12 cellular contexts compared by ENCODE assay signal in the genomic region with DNA sequence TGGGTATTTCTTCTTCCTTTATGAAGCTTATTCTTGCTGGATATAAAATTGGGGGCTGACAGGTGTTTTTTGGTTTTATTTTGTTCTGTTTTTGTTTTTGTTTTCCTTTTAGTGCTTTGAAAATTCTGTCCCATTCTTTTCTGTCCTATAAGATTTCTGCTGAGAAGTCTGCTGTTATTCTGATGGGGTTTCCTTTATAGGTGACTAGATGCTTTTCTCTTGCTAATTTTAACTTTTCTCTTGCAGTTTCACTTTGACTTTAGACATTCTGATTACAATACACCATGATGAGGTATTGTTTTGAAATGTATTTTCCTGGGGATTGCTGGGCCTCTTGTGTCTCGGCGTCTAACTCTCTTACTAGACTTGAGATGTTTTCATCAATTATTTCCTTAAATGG. TPM values are rescaled to one million over a fixed set of nuclear protein-coding genes. Genes with fewer than 3 reads are reported as not detected.
DNase-seq lines count a peak whose midpoint lies in the region; ATAC-seq and TF ChIP-seq lines count a peak whose summit lies in the region.
"Had no signal": no experiment of that assay in that cellular context is flagged by ENCODE, and none has a peak within 500 bp of the region (broad histone marks: within the 10 kb centered on the region; RNA-seq: fewer than 3 reads in every experiment).

No MANE protein-coding gene starts in this region.

- in situ Hi-C loops in GM13976 (cut with MboI; ENCODE audit: low sequenced_read_pairs, unreplicated experiment) = no loop called here

- H3K4me3 Mint-ChIP-seq in naive thymus-derived CD8-positive, alpha-beta T cell = no peak overlapping the region
- H3K4me3 Mint-ChIP-seq: natural killer cell, type B pancreatic cell had no signal

- TF ChIP-seq CTCF in GM13976 (IDR thresholded peaks at IDR 0.05; ENCODE audit: borderline replicate concordance, control extremely low read depth, extremely low read depth, insufficient read depth, missing control alignments) = no peak

- ATAC-seq in GM19351 (IDR thresholded peaks at IDR 0.05; ENCODE audit: unreplicated experiment) (peak; percentile 57), HG02642 (IDR thresholded peaks at IDR 0.05; ENCODE audit: poor library complexity, unreplicated experiment) (peak; percentile 44), HG03565 (IDR thresholded peaks at IDR 0.05; ENCODE audit: unreplicated experiment) (peak; percentile 51)
- no peak for ATAC-seq in naive thymus-derived CD8-positive, alpha-beta T cell
- ATAC-seq: natural killer cell, PC-3 had no signal

- DNase-seq in GM13976 (ENCODE audit: low spot score) = peak; percentile 34
- no peak for DNase-seq in activated effector memory CD4-positive, alpha-beta T cell treated with Interleukin-2 at 50 U/mL for 16 hours
- no peak for DNase-seq in SIG-M5 treated with dmso at 0.1 percent for 504 hours (lab: John Stamatoyannopoulos, UW; ENCODE audit: unreplicated experiment)
- no peak for DNase-seq in naive thymus-derived CD8-positive, alpha-beta T cell
- DNase-seq in NCI-H146 treated with DMSO at 0.1 percent for 48 hours (lab: John Stamatoyannopoulos, UW; ENCODE audit: unreplicated experiment) = no peak
- DNase-seq: natural killer cell, NCI-H2029, PC-3 had no signal

- H3K36me3 Mint-ChIP-seq in naive thymus-derived CD8-positive, alpha-beta T cell = peaks cover 10 to 21% (median 20%) of the 10 kb centered on the region in 3 donors

- no peak overlapping the region for H3K27ac Mint-ChIP-seq in naive thymus-derived CD8-positive, alpha-beta T cell
- H3K27ac Mint-ChIP-seq: natural killer cell, type B pancreatic cell had no signal

- H3K4me1 Mint-ChIP-seq in naive thymus-derived CD8-positive, alpha-beta T cell = peaks cover 10 to 27% (median 18%) of the 10 kb centered on the region in 4 donors

- peaks cover 0 to 21% (median 0%) of the 10 kb centered on the region in 9 donors for H3K9me3 Mint-ChIP-seq in naive thymus-derived CD8-positive, alpha-beta T cell
- H3K9me3 Mint-ChIP-seq: natural killer cell, type B pancreatic cell had no signal

- POLR2A ChIA-PET in naive thymus-derived CD8-positive, alpha-beta T cell (lab: Charles Lee) = no interaction called here

- H3K27me3 Mint-ChIP-seq in naive thymus-derived CD8-positive, alpha-beta T cell = no peaks in the 10 kb centered on the region
- H3K27me3 Mint-ChIP-seq: type B pancreatic cell had no signal

RNA-seq across cellular contexts. Expression of gene TTC14, which starts 22.8 kb away (rescaled TPM):
- total RNA-seq in naive thymus-derived CD8-positive, alpha-beta T cell = 100 to 1,000 TPM; 182 to 184 TPM
- polyA plus RNA-seq in naive thymus-derived CD8-positive, alpha-beta T cell = 10 to 100 TPM; 13.7 to 26.7 (median 21.4) TPM

RNA-seq across cellular contexts. Expression of gene CCDC39, which starts 54.6 kb away (rescaled TPM):
- 1 to 10 TPM in 1 of 2 experiments, not detected in 1; 1.1 TPM for total RNA-seq in naive thymus-derived CD8-positive, alpha-beta T cell
- not detected for polyA plus RNA-seq in naive thymus-derived CD8-positive, alpha-beta T cell
- total RNA-seq: natural killer cell had no signal

Comparison
In these comparisons a context has a peak if more than half of its experiments do, and no peak if none do; other contexts are left out.
1. ATAC-seq: peak in GM19351 (single experiment), HG02642 (single experiment) and HG03565 (single experiment); none in naive thymus-derived CD8-positive, alpha-beta T cell (0 of 2).